Comparison of ENCODE assay signal across 2 cellular contexts in genomic region chr5:111127453-111128195, GRCh38.
TF ChIP-seq lines count a peak whose summit lies in the region.

No MANE protein-coding gene starts in this region.

TF ChIP-seq in IMR-90, 13 proteins besides CTCF, POLR2A, EP300 and RAD21:
- TF ChIP-seq CEBPB (IDR thresholded peaks at IDR 0.05; ENCODE audit: low read depth, low read length) (no peak), MAFK (IDR thresholded peaks at IDR 0.05; ENCODE audit: low read depth, low read length) (0 out of 2 replicates have a peak, but pooled peaks have one; percentile 8)
TF ChIP-seq in IMR-90: peak in this region for 1.

TF ChIP-seq in K562, 482 proteins besides CTCF, POLR2A, EP300 and RAD21:
- TF ChIP-seq FUS (optimal IDR thresholded peaks at IDR 0.05; ENCODE audit: low read depth, low read length) (no peak), MAFF (IDR thresholded peaks at IDR 0.05; ENCODE audit: low read length) (0 out of 2 replicates have a peak, but pooled peaks have one; percentile 12), CREB1 (IDR thresholded peaks at IDR 0.05) (no peak), CREB1 (CRISPR knock-in tag; IDR thresholded peaks at IDR 0.05) (no peak), ZNF316 (IDR thresholded peaks at IDR 0.05) (peak; percentile 82), MAFG (tag; conservative IDR thresholded peaks at IDR 0.05) (peak; percentile 62), C11orf30 (IDR thresholded peaks at IDR 0.05; ENCODE audit: low read depth) (peak; percentile 54), SOX6 (IDR thresholded peaks at IDR 0.05) (no peak)
